In the genomic region with DNA sequence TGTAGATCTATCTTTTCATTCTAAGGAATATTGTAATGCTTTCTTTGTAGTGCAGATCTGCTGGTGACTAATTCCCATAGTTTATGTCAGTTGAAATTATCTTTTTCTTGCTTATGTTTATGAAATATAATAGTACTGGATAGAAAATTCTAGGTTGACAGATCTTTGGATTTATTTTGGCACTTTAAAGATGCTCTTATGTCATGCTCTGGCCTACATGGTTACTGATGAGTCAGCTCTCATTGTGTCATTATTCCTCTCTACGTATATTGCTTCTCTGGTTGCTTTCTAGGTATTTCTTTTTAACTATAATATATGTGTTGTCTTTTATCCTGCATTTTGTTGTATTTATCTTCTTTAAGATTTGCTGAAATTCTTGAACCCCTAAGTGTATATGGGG, we compare ENCODE assay signal across 1 cellular context.
TF ChIP-seq lines count a peak whose summit lies in the region.

No MANE protein-coding gene starts in this region.

TF ChIP-seq in SK-N-SH treated with all-trans-retinoic acid at 6 μM for 48 hours, 23 proteins besides CTCF, POLR2A, EP300 and RAD21 (continued from another document):
- TF ChIP-seq, protein P1, sequence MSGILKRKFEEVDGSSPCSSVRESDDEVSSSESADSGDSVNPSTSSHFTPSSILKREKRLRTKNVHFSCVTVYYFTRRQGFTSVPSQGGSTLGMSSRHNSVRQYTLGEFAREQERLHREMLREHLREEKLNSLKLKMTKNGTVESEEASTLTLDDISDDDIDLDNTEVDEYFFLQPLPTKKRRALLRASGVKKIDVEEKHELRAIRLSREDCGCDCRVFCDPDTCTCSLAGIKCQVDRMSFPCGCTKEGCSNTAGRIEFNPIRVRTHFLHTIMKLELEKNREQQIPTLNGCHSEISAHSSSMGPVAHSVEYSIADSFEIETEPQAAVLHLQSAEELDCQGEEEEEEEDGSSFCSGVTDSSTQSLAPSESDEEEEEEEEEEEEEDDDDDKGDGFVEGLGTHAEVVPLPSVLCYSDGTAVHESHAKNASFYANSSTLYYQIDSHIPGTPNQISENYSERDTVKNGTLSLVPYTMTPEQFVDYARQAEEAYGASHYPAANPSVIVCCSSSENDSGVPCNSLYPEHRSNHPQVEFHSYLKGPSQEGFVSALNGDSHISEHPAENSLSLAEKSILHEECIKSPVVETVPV (CRISPR knock-in tag; IDR thresholded peaks at IDR 0.05), result no peak
TF ChIP-seq in SK-N-SH treated with all-trans-retinoic acid at 6 μM for 48 hours: peak in this region for 4.
